16 cellular contexts compared by ENCODE assay signal in the genomic region with DNA sequence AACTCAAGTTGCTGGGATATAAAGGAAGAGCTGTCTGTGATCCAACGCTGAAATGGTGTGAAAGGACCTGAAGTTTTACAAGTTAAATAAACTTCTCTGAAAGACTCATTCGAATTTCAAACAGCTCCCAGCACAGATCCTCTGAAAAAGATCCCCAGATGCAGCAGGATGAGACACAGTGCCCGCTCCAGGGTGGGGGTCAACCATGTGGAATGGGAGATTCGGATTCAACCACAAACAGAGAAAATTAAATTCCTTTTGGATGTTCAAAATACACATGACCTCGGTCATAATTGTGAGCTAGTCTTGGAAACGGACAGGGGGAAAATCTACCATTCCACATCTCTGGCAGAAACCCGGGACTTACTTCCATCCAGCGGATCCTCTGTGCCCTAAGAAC.
DNase-seq lines count a peak whose midpoint lies in the region; ATAC-seq and TF ChIP-seq lines count a peak whose summit lies in the region.
"Had no signal": no experiment of that assay in that cellular context is flagged by ENCODE, and none has a peak within 500 bp of the region (broad histone marks: within the 10 kb centered on the region; RNA-seq: fewer than 3 reads in every experiment).

No MANE protein-coding gene starts in this region.

- DNase-seq in Daoy (ENCODE audit: low read depth) (peak; percentile 61), SJCRH30 (peak; percentile 42 to 44), fibroblast of peridontal ligament (ENCODE audit: extremely low read depth) (peak; percentile 85), sigmoid colon (no peak), NCI-H2029 treated with DMSO at 0.1 percent for 48 hours (lab: John Stamatoyannopoulos, UW) (no peak)
- DNase-seq: activated naive CD4-positive, alpha-beta T cell treated with anti-CD3 and anti-CD28 coated beads for 36 hours; cortex of kidney; left colon; natural killer cell; NCI-H1417 treated with DMSO at 0.1 percent for 48 hours; NCI-H446 had no signal

- TF ChIP-seq EP300 in sigmoid colon (IDR thresholded peaks at IDR 0.05), result no peak

- ATAC-seq in HG02610 (IDR thresholded peaks at IDR 0.05; ENCODE audit: unreplicated experiment) (no peak), HG03439 (IDR thresholded peaks at IDR 0.05; ENCODE audit: unreplicated experiment) (no peak), GM19452 (IDR thresholded peaks at IDR 0.05; ENCODE audit: unreplicated experiment) (no peak)
- ATAC-seq: left colon, natural killer cell, sciatic nerve had no signal

- intact Hi-C loops in sigmoid colon (cut with DNase I), result loop anchor here (5.0 to 10.0 kb wide), 4 partner anchors 50 to 442 kb away; a partner anchor contains a TSS

- H3K27ac ChIP-seq in SJCRH30 (peak overlapping the region; percentile 37), sigmoid colon (peak overlapping the region; percentile 72 to 91 (median 86))
- H3K27ac ChIP-seq: RWPE1 had no signal

- H3K4me3 ChIP-seq in SJCRH30, result peak overlapping the region; percentile 11; the same call in 1 of the 2 replicates
- no peak overlapping the region for H3K4me3 ChIP-seq in sigmoid colon

- H3K27me3 ChIP-seq in SJCRH30, result no peaks in the 10 kb centered on the region
- H3K27me3 ChIP-seq in sigmoid colon, result no peaks in the 10 kb centered on the region

- H3K4me1 ChIP-seq in SJCRH30 (peaks cover 40% of the 10 kb centered on the region), sigmoid colon (peaks cover 0 to 60% (median 57%) of the 10 kb centered on the region in 4 donors)

- TF ChIP-seq POLR2A in sigmoid colon (IDR thresholded peaks at IDR 0.05), result no peak

- H3K9me3 ChIP-seq in SJCRH30 (replicated peaks) (no peaks in the 10 kb centered on the region), sigmoid colon (no peaks in the 10 kb centered on the region)

- WGBS in sigmoid colon, 2 donors, result 75 to 85% methylated on average over 8 of the region's 8 CpGs

- no peaks in the 10 kb centered on the region for H3K36me3 ChIP-seq in SJCRH30
- no peaks in the 10 kb centered on the region for H3K36me3 ChIP-seq in sigmoid colon

- no peak for TF ChIP-seq CTCF in sigmoid colon (IDR thresholded peaks at IDR 0.05)

Comparison
In these comparisons a context has a peak if more than half of its experiments do, and no peak if none do; other contexts are left out.
1. DNase-seq: peak in Daoy (single experiment), SJCRH30 (2 of 2) and fibroblast of peridontal ligament (single experiment); none in sigmoid colon (single experiment) and NCI-H2029 treated with DMSO at 0.1 percent for 48 hours (single experiment).